In the genomic region with DNA sequence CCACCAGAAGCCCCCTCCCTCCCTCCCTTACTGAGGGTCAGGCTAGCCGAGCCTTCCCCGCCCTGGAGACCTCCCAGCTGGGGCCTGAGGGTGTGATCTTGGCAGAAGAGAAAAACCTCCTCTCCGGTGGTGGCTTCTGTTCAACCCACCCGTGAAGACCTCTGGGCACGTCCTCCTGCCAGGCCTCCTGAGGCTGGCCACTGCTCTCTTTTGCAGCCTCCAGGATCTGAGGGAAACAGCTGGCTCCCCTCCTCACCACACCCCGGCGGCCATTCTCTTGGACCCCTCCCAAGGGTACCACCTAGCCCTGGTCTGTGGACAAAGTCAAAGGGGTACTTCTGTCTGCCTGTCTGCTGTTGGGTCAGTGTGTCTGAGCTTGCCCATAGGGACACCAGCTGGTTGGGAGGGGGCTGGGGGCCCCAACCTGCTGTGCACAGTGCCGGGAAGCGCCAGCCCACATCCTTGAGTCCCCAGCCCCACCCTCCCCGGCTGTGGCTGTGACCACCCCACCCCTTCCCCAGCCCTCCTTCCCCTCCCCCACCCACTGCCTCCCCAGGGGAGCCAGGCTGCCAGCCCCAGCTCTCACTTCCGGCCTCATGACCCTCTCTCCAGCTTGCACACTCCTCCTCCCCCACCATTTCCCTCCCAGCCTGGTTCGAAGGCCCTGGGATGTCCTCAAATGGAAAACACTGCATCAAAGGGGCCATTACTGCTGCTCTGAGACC, we compare ENCODE assay signal across 8 cellular contexts. TPM values are rescaled to one million over a fixed set of nuclear protein-coding genes. Genes with fewer than 3 reads are reported as not detected.
A peak's percentile ranks its signal among the peaks of the same experiment; 100 is the strongest.
DNase-seq lines count a peak whose midpoint lies in the region; ATAC-seq, FAIRE-seq and TF ChIP-seq lines count a peak whose summit lies in the region.

No MANE protein-coding gene starts in this region.

- H3K9ac ChIP-seq in SK-N-MC (ENCODE audit: insufficient read length): peak overlapping the region; percentile 32
- H3K9ac ChIP-seq in fibroblast of lung (ENCODE audit: insufficient read depth, low read length): no peak overlapping the region
- H3K9ac ChIP-seq in skeletal muscle tissue (ENCODE audit: low read depth in 1 of 3, low read length in 3 of 3): peak overlapping the region in 2 of 3 donors; percentile 45 to 60

- H3K27me3 ChIP-seq in fibroblast of lung (ENCODE audit: control insufficient read depth, insufficient read depth, low read length) (no peaks in the 10 kb centered on the region), skeletal muscle tissue (ENCODE audit: control insufficient read depth in 3 of 3, insufficient read depth in 3 of 3, low read length in 3 of 3) (no peaks in the 10 kb centered on the region)

- no peak for TF ChIP-seq POLR2A in GM12892 (IDR thresholded peaks at IDR 0.05; ENCODE audit: low read depth, low read length)

- H4K20me1 ChIP-seq in fibroblast of lung (ENCODE audit: control insufficient read depth, extremely low read depth, insufficient read depth, low read length): no peaks in the 10 kb centered on the region

- H3K4me1 ChIP-seq in fibroblast of lung (ENCODE audit: control insufficient read depth, extremely low read depth, insufficient read depth, low read length): peaks cover 35% of the 10 kb centered on the region
- H3K4me1 ChIP-seq in skeletal muscle tissue (ENCODE audit: control insufficient read depth in 3 of 3, insufficient read depth in 3 of 3, low read length in 3 of 3): peaks cover 56 to 69% (median 61%) of the 10 kb centered on the region in 3 donors

- H3K79me2 ChIP-seq in fibroblast of lung (ENCODE audit: control insufficient read depth, insufficient read depth, low read length): peaks cover 4% of the 10 kb centered on the region

- H3K4me3 ChIP-seq in SK-N-MC (no peak overlapping the region), fibroblast of lung (replicated peaks in 1 of 4; ENCODE audit: control extremely low read depth in 1 of 4, insufficient read depth in 1 of 4, low read depth in 3 of 4, low read length in 4 of 4) (no peak overlapping the region), skeletal muscle tissue (ENCODE audit: low read length in 3 of 3) (peak overlapping the region in 1 of 3 donors; percentile 3)

- no peak for ATAC-seq in SK-N-SH treated with all-trans-retinoic acid at 6 μM for 48 hours

- H3K27ac ChIP-seq in SK-N-MC (no peak overlapping the region), fibroblast of lung (ENCODE audit: insufficient read depth, low read length) (peak overlapping the region; percentile 8), skeletal muscle tissue (ENCODE audit: low read depth, low read length) (peak overlapping the region; percentile 62)

- DNase-seq in GM12892 (ENCODE audit: insufficient read length): peak; percentile 65
- DNase-seq in SK-N-MC (ENCODE audit: low read depth, low spot score): no peak
- peak in 1 of 2 donors; percentile 64 for DNase-seq in fibroblast of lung (ENCODE audit: low read depth in 2 of 2)
- DNase-seq in mesenteric fat pad (ENCODE audit: low spot score): no peak
- DNase-seq in activated CD4-positive, CD25-positive, alpha-beta regulatory T cell treated with anti-CD3 and anti-CD28 coated beads, Interleukin-2, amount 50 U/mL, for 72 hours: no peak
- DNase-seq in NCI-H1436 (lab: John Stamatoyannopoulos, UW): no peak

- no peak for TF ChIP-seq CTCF in fibroblast of lung (conservative IDR thresholded peaks at IDR 0.05 in 1 of 2, IDR thresholded peaks at IDR 0.05 in 1 of 2; ENCODE audit: low read depth in 1 of 2, low read length in 2 of 2)

- no peak overlapping the region for H3K4me2 ChIP-seq in fibroblast of lung (ENCODE audit: extremely low read depth, insufficient read depth, low read length)

- FAIRE-seq in GM12892 (lab: Jason Lieb, UNC): peak; percentile 74

- H3K36me3 ChIP-seq in SK-N-MC (ENCODE audit: insufficient read depth, low read length) (peaks cover 7% of the 10 kb centered on the region; the same call in 1 of the 2 replicates), fibroblast of lung (ENCODE audit: control insufficient read depth, insufficient read depth, low read length) (peaks cover 13% of the 10 kb centered on the region), skeletal muscle tissue (ENCODE audit: control insufficient read depth in 3 of 3, insufficient read depth in 3 of 3, low read length in 3 of 3) (peaks cover 32 to 38% (median 34%) of the 10 kb centered on the region in 3 donors)

- H2AFZ ChIP-seq in fibroblast of lung (ENCODE audit: low read length): no peak overlapping the region

- H3K9me3 ChIP-seq in SK-N-MC (ENCODE audit: low read depth, low read length): no peaks in the 10 kb centered on the region
- H3K9me3 ChIP-seq in fibroblast of lung (ENCODE audit: control insufficient read depth, insufficient read depth, low read depth, low read length): no peaks in the 10 kb centered on the region
- H3K9me3 ChIP-seq in skeletal muscle tissue (ENCODE audit: control insufficient read depth in 3 of 3, low read length in 3 of 3): no peaks in the 10 kb centered on the region

TF ChIP-seq in SK-N-SH treated with all-trans-retinoic acid at 6 μM for 48 hours, 23 proteins besides CTCF, POLR2A, EP300 and RAD21:
- TF ChIP-seq ZNF70 (CRISPR knock-in tag; IDR thresholded peaks at IDR 0.05) (no peak), TCF4 (CRISPR knock-in tag; IDR thresholded peaks at IDR 0.05; ENCODE audit: borderline replicate concordance) (no peak)
- TF ChIP-seq, protein P1, sequence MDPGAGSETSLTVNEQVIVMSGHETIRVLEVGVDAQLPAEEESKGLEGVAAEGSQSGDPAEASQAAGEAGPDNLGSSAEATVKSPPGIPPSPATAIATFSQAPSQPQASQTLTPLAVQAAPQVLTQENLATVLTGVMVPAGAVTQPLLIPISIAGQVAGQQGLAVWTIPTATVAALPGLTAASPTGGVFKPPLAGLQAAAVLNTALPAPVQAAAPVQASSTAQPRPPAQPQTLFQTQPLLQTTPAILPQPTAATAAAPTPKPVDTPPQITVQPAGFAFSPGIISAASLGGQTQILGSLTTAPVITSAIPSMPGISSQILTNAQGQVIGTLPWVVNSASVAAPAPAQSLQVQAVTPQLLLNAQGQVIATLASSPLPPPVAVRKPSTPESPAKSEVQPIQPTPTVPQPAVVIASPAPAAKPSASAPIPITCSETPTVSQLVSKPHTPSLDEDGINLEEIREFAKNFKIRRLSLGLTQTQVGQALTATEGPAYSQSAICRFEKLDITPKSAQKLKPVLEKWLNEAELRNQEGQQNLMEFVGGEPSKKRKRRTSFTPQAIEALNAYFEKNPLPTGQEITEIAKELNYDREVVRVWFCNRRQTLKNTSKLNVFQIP (CRISPR knock-in tag; IDR thresholded peaks at IDR 0.05; ENCODE audit: borderline replicate concordance, low read depth): no peak
- TF ChIP-seq, protein P2, sequence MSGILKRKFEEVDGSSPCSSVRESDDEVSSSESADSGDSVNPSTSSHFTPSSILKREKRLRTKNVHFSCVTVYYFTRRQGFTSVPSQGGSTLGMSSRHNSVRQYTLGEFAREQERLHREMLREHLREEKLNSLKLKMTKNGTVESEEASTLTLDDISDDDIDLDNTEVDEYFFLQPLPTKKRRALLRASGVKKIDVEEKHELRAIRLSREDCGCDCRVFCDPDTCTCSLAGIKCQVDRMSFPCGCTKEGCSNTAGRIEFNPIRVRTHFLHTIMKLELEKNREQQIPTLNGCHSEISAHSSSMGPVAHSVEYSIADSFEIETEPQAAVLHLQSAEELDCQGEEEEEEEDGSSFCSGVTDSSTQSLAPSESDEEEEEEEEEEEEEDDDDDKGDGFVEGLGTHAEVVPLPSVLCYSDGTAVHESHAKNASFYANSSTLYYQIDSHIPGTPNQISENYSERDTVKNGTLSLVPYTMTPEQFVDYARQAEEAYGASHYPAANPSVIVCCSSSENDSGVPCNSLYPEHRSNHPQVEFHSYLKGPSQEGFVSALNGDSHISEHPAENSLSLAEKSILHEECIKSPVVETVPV (CRISPR knock-in tag; IDR thresholded peaks at IDR 0.05): no peak

RNA-seq across cellular contexts. Expression of a gene that starts 48.1 kb away (rescaled TPM):
- 2.8 TPM for polyA plus RNA-seq in GM12892 (2012; ENCODE audit: missing spikeins)
- total RNA-seq in fibroblast of lung (5.1 and 6.9 TPM in 2 replicates), skeletal muscle tissue (19.8 TPM), mesenteric fat pad (28.5 TPM)
- 3.1 and 4.2 TPM in 2 replicates for polyA plus RNA-seq in fibroblast of lung
- 12.4 and 22.9 TPM in 2 replicates for polyA plus RNA-seq in fibroblast of lung (2012)
- polyA minus RNA-seq in fibroblast of lung (ENCODE audit: low replicate concordance): 17.7 and 33.1 TPM in 2 replicates
